In genomic region chr1:81596341-81596740, GRCh38 we compare ENCODE assay signal across 22 cellular contexts.
"Had no signal": no experiment of that assay in that cellular context is flagged by ENCODE, and none has a peak within 500 bp of the region (broad histone marks: within the 10 kb centered on the region; RNA-seq: fewer than 3 reads in every experiment).

No MANE protein-coding gene starts in this region.

- H3K4me3 Mint-ChIP-seq: activated CD4-positive, alpha-beta memory T cell treated with anti-CD3 and anti-CD28 coated beads for 36 hours; activated naive CD4-positive, alpha-beta T cell treated with anti-CD3 and anti-CD28 coated beads, Interleukin-2, amount 10 ng/mL, durations not matched to agents 7 days and 5 days; activated T-cell treated with anti-CD3 and anti-CD28 coated beads, Interleukin-2, amount 50 U/mL, for 24 hours; naive B cell; nephron progenitor cell; T-cell had no signal

- H3K4me1 Mint-ChIP-seq: activated naive CD4-positive, alpha-beta T cell treated with anti-CD3 and anti-CD28 coated beads, Interleukin-2, amount 10 ng/mL, durations not matched to agents 7 days and 5 days; naive B cell; T-cell had no signal

- H3K4me1 ChIP-seq: prostate gland, spleen, transverse colon, uterus had no signal

- H3K4me3 ChIP-seq: esophagus muscularis mucosa, ovary, prostate gland, spleen, transverse colon, uterus had no signal

- H3K9me3 Mint-ChIP-seq: activated CD4-positive, alpha-beta memory T cell treated with anti-CD3 and anti-CD28 coated beads for 36 hours; activated naive CD4-positive, alpha-beta T cell treated with anti-CD3 and anti-CD28 coated beads, Interleukin-2, amount 10 ng/mL, durations not matched to agents 7 days and 5 days; nephron progenitor cell had no signal

- H3K27ac Mint-ChIP-seq: activated CD4-positive, alpha-beta memory T cell treated with anti-CD3 and anti-CD28 coated beads for 36 hours; activated naive CD4-positive, alpha-beta T cell treated with anti-CD3 and anti-CD28 coated beads, Interleukin-2, amount 10 ng/mL, durations not matched to agents 7 days and 5 days; activated T-cell treated with anti-CD3 and anti-CD28 coated beads, Interleukin-2, amount 50 U/mL, for 24 hours; nephron progenitor cell; T-cell had no signal

- ATAC-seq: left cardiac atrium, left ventricle myocardium superior, T-cell had no signal

- H3K27me3 ChIP-seq: esophagus muscularis mucosa, neutrophil, ovary, spleen, transverse colon, uterus had no signal

- DNase-seq: activated CD4-positive, alpha-beta memory T cell treated with anti-CD3 and anti-CD28 coated beads for 36 hours; activated CD4-positive, alpha-beta T cell treated with anti-CD3 and anti-CD28 coated beads for 48 hours; activated CD8-positive, alpha-beta memory T cell treated with anti-CD3 and anti-CD28 coated beads, Interleukin-2, amount 50 U/mL, for 4 hours; activated gamma-delta T cell; activated naive CD4-positive, alpha-beta T cell treated with anti-CD3 and anti-CD28 coated beads, Interleukin-2, amount 10 ng/mL, durations not matched to agents 7 days and 5 days; activated T-cell treated with anti-CD3 and anti-CD28 coated beads, Interleukin-2, amount 50 U/mL, for 24 hours; amniotic stem cell; central memory CD4-positive, alpha-beta T cell; foreskin melanocyte; left cardiac atrium; left ventricle myocardium superior; naive B cell; nephron progenitor cell; ovary; spleen; stimulated activated naive CD4-positive, alpha-beta T cell; T-cell; transverse colon; uterus had no signal

- H3K27me3 Mint-ChIP-seq: activated CD4-positive, alpha-beta memory T cell treated with anti-CD3 and anti-CD28 coated beads for 36 hours; activated naive CD4-positive, alpha-beta T cell treated with anti-CD3 and anti-CD28 coated beads, Interleukin-2, amount 10 ng/mL, durations not matched to agents 7 days and 5 days; activated T-cell treated with anti-CD3 and anti-CD28 coated beads, Interleukin-2, amount 50 U/mL, for 24 hours; naive B cell; T-cell had no signal

- H3K36me3 Mint-ChIP-seq: activated CD4-positive, alpha-beta memory T cell treated with anti-CD3 and anti-CD28 coated beads for 36 hours; activated naive CD4-positive, alpha-beta T cell treated with anti-CD3 and anti-CD28 coated beads, Interleukin-2, amount 10 ng/mL, durations not matched to agents 7 days and 5 days; naive B cell; T-cell had no signal

- H3K9me3 ChIP-seq: esophagus muscularis mucosa, neutrophil, ovary, prostate gland, transverse colon, uterus had no signal

- H3K36me3 ChIP-seq: esophagus muscularis mucosa, neutrophil, ovary, prostate gland, spleen, transverse colon, uterus had no signal

- H3K27ac ChIP-seq: esophagus muscularis mucosa, neutrophil, ovary, prostate gland, spleen, transverse colon, uterus had no signal
